In the genomic region with DNA sequence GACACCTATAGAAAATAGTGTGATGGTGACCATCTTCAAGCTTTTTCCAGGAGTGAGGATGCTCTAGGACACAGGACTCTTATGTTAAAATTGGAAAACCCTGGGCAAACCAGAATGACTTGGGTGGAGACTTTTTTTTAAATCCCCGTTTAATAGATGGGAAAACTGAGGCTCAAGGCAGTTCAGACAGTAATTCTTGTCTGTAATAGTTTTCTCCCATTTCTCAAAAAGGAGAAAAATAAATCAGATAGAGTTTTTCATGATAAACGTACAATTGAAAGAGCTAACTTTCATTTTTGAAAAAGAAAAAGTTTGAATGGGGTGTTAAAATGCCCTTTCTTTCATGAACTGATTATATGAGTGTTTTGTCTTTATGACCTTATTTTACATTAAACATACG, we compare ENCODE assay signal across 26 cellular contexts. TPM values are rescaled to one million over a fixed set of nuclear protein-coding genes. Genes with fewer than 3 reads are reported as not detected.
DNase-seq lines count a peak whose midpoint lies in the region; ATAC-seq, FAIRE-seq and TF ChIP-seq lines count a peak whose summit lies in the region.
"Had no signal": no experiment of that assay in that cellular context is flagged by ENCODE, and none has a peak within 500 bp of the region (broad histone marks: within the 10 kb centered on the region; RNA-seq: fewer than 3 reads in every experiment).

No MANE protein-coding gene starts in this region.

- no peak for TF ChIP-seq POLR2A in A549 (IDR thresholded peaks at IDR 0.05; ENCODE audit: low read length)

- no peaks in the 10 kb centered on the region for H3K27me3 ChIP-seq in CD8-positive, alpha-beta memory T cell (ENCODE audit: insufficient read depth, low read length, poor library complexity, severe bottlenecking)
- peaks cover 0 to 2% (median 0%) of the 10 kb centered on the region in 3 donors for H3K27me3 ChIP-seq in psoas muscle (ENCODE audit: insufficient read depth in 3 of 3, low read length in 2 of 3)
- H3K27me3 ChIP-seq: transverse colon had no signal

- peak overlapping the region in 7 of 8 donors; percentile 14 to 88 (median 71) for H3K27ac Mint-ChIP-seq in CD8-positive, alpha-beta memory T cell
- peak overlapping the region; percentile 6 for H3K27ac Mint-ChIP-seq in activated CD8-positive, alpha-beta T cell treated with anti-CD3 and anti-CD28 coated beads, Interleukin-2, amount 10 ng/mL, durations not matched to agents 7 days and 5 days
- H3K27ac Mint-ChIP-seq in immature natural killer cell: peak overlapping the region; percentile 27 to 85 (median 74)
- H3K27ac Mint-ChIP-seq: activated CD4-positive, alpha-beta T cell treated with anti-CD3 and anti-CD28 coated beads, Interleukin-2, amount 10 ng/mL, durations not matched to agents 7 days and 5 days; progenitor cell of endocrine pancreas had no signal

- POLR2A ChIA-PET in A549 (lab: Yijun Ruan, JAX): no interaction called here
- POLR2A ChIA-PET in CD8-positive, alpha-beta memory T cell (lab: Charles Lee): no interaction called here
- POLR2A ChIA-PET in activated CD8-positive, alpha-beta T cell treated with anti-CD3 and anti-CD28 coated beads, Interleukin-2, amount 10 ng/mL, durations not matched to agents 7 days and 5 days (lab: Charles Lee): no interaction called here

- TF ChIP-seq EP300 in A549 (IDR thresholded peaks at IDR 0.05): no peak

- H3K4me3 Mint-ChIP-seq in CD8-positive, alpha-beta memory T cell: peak overlapping the region in 6 of 7 donors; percentile 13 to 76 (median 61)
- no peak overlapping the region for H3K4me3 Mint-ChIP-seq in activated CD8-positive, alpha-beta T cell treated with anti-CD3 and anti-CD28 coated beads, Interleukin-2, amount 10 ng/mL, durations not matched to agents 7 days and 5 days
- peak overlapping the region; percentile 56 to 84 (median 65) for H3K4me3 Mint-ChIP-seq in immature natural killer cell
- H3K4me3 Mint-ChIP-seq: activated CD4-positive, alpha-beta T cell treated with anti-CD3 and anti-CD28 coated beads, Interleukin-2, amount 10 ng/mL, durations not matched to agents 7 days and 5 days had no signal

- intact Hi-C loops in psoas muscle (cut with DNase I): no loop called here

- FAIRE-seq in A549 (lab: Jason Lieb, UNC): no peak
- FAIRE-seq: D721Med, H54 had no signal

- CTCF ChIA-PET in A549 (lab: Yijun Ruan, JAX): interaction anchor here (0.6 to 4.8 kb wide), 21 partner anchors 9 to 1750 kb away, joined by 3 to 29 read pairs (median 4); no protein-coding TSS in a partner anchor
- CTCF ChIA-PET in CD8-positive, alpha-beta memory T cell (lab: Charles Lee): interaction anchor here (1.4 to 2.3 kb wide), 5 partner anchors 11 to 145 kb away, joined by 4 to 8 read pairs (median 5); no protein-coding TSS in a partner anchor
- CTCF ChIA-PET in activated CD8-positive, alpha-beta T cell treated with anti-CD3 and anti-CD28 coated beads, Interleukin-2, amount 10 ng/mL, durations not matched to agents 7 days and 5 days (lab: Charles Lee): interaction anchor here (0.7 to 2.9 kb wide), 10 partner anchors 10 to 144 kb away, joined by 3 to 14 read pairs (median 5); partner anchors contain the start of gene PFDN4

- H3K4me3 ChIP-seq in A549: no peak overlapping the region
- no peak overlapping the region for H3K4me3 ChIP-seq in CD8-positive, alpha-beta memory T cell (ENCODE audit: low read length)
- H3K4me3 ChIP-seq in psoas muscle: no peak overlapping the region
- H3K4me3 ChIP-seq: transverse colon had no signal

- H3K9me3 Mint-ChIP-seq in CD8-positive, alpha-beta memory T cell: no peaks in the 10 kb centered on the region
- no peaks in the 10 kb centered on the region for H3K9me3 Mint-ChIP-seq in activated CD8-positive, alpha-beta T cell treated with anti-CD3 and anti-CD28 coated beads, Interleukin-2, amount 10 ng/mL, durations not matched to agents 7 days and 5 days (ENCODE audit: insufficient read depth)
- no peaks in the 10 kb centered on the region for H3K9me3 Mint-ChIP-seq in immature natural killer cell
- H3K9me3 Mint-ChIP-seq: activated CD4-positive, alpha-beta T cell treated with anti-CD3 and anti-CD28 coated beads, Interleukin-2, amount 10 ng/mL, durations not matched to agents 7 days and 5 days had no signal

- H3K27ac ChIP-seq in A549 (peak overlapping the region in 1 of 2 experiments; percentile 27; a peak in 3 of 6 replicates), substantia nigra (ENCODE audit: low read depth, low read length, poor library complexity, severe bottlenecking) (no peak overlapping the region), psoas muscle (no peak overlapping the region)
- no peak overlapping the region for H3K27ac ChIP-seq in CD8-positive, alpha-beta memory T cell (ENCODE audit: low read depth, low read length)
- H3K27ac ChIP-seq: C4-2B, transverse colon, WERI-Rb-1 had no signal

- H3K36me3 Mint-ChIP-seq in CD8-positive, alpha-beta memory T cell: no peaks in the 10 kb centered on the region
- no peaks in the 10 kb centered on the region for H3K36me3 Mint-ChIP-seq in activated CD8-positive, alpha-beta T cell treated with anti-CD3 and anti-CD28 coated beads, Interleukin-2, amount 10 ng/mL, durations not matched to agents 7 days and 5 days (ENCODE audit: low read depth)
- H3K36me3 Mint-ChIP-seq in immature natural killer cell: no peaks in the 10 kb centered on the region

- no peak for TF ChIP-seq RAD21 in A549 (conservative IDR thresholded peaks at IDR 0.05 in 1 of 2, IDR thresholded peaks at IDR 0.05 in 1 of 2)

- ATAC-seq in A549 (no peak), HG03280 (IDR thresholded peaks at IDR 0.05; ENCODE audit: unreplicated experiment) (no peak), psoas muscle (no peak)
- ATAC-seq in activated CD8-positive, alpha-beta T cell treated with anti-CD3 and anti-CD28 coated beads, Interleukin-2, amount 10 ng/mL, durations not matched to agents 7 days and 5 days: no peak

- TF ChIP-seq CTCF in A549 (IDR thresholded peaks at IDR 0.05): no peak
- TF ChIP-seq CTCF in psoas muscle (IDR thresholded peaks at IDR 0.05): no peak

- H3K4me1 Mint-ChIP-seq in CD8-positive, alpha-beta memory T cell: peaks cover 16 to 36% (median 24%) of the 10 kb centered on the region in 3 donors
- peaks cover 7% of the 10 kb centered on the region for H3K4me1 Mint-ChIP-seq in activated CD8-positive, alpha-beta T cell treated with anti-CD3 and anti-CD28 coated beads, Interleukin-2, amount 10 ng/mL, durations not matched to agents 7 days and 5 days (ENCODE audit: low read depth)
- H3K4me1 Mint-ChIP-seq in immature natural killer cell: peaks cover 23 to 25% of the 10 kb centered on the region in 2 donors

- no peaks in the 10 kb centered on the region for H3K9me3 ChIP-seq in A549
- H3K9me3 ChIP-seq in CD8-positive, alpha-beta memory T cell (ENCODE audit: low read length): no peaks in the 10 kb centered on the region
- no peaks in the 10 kb centered on the region for H3K9me3 ChIP-seq in psoas muscle
- H3K9me3 ChIP-seq: transverse colon had no signal

- no peak overlapping the region for H3K4me2 ChIP-seq in A549

- 68% methylated on average over 3 of the region's 3 CpGs for WGBS in A549 (ENCODE audit: missing lambda C conversion rate)
- WGBS in psoas muscle, 3 donors: 70 to 90% (median 83%) methylated on average over 3 of the region's 3 CpGs

- H3K36me3 ChIP-seq in CD8-positive, alpha-beta memory T cell (ENCODE audit: insufficient read depth, low read length): no peaks in the 10 kb centered on the region
- no peaks in the 10 kb centered on the region for H3K36me3 ChIP-seq in psoas muscle (ENCODE audit: insufficient read depth in 1 of 2, low read depth in 1 of 2)
- H3K36me3 ChIP-seq: transverse colon, WERI-Rb-1 had no signal

- H3K4me1 ChIP-seq in A549: peaks cover 54% of the 10 kb centered on the region
- H3K4me1 ChIP-seq in CD8-positive, alpha-beta memory T cell (ENCODE audit: insufficient read depth, low read length): no peaks in the 10 kb centered on the region
- H3K4me1 ChIP-seq in psoas muscle: no peaks in the 10 kb centered on the region

- DNase-seq in A549 (ENCODE audit: low read depth in 1 of 2, low spot score in 1 of 2) (no peak), immature natural killer cell (no peak), substantia nigra (lab: John Stamatoyannopoulos, UW) (no peak), psoas muscle (no peak), SIG-M5 (lab: John Stamatoyannopoulos, UW) (no peak)
- DNase-seq in CD8-positive, alpha-beta memory T cell: no peak
- no peak for DNase-seq in activated CD8-positive, alpha-beta T cell treated with anti-CD3 and anti-CD28 coated beads, Interleukin-2, amount 10 ng/mL, durations not matched to agents 7 days and 5 days
- DNase-seq: ACHN; activated CD4-positive, alpha-beta T cell treated with anti-CD3 and anti-CD28 coated beads, Interleukin-2, amount 10 ng/mL, durations not matched to agents 7 days and 5 days; cerebellar nuclear complex; mesendoderm; NCI-H1048; NCI-H2171; NCI-H510A treated with DMSO at 0.1 percent for 48 hours; SHP77 treated with DMSO at 0.1 percent for 48 hours; T1000; transverse colon; WERI-Rb-1 had no signal

- peaks cover 0 to 2% of the 10 kb centered on the region in 2 donors for H3K27me3 Mint-ChIP-seq in CD8-positive, alpha-beta memory T cell
- no peaks in the 10 kb centered on the region for H3K27me3 Mint-ChIP-seq in activated CD8-positive, alpha-beta T cell treated with anti-CD3 and anti-CD28 coated beads, Interleukin-2, amount 10 ng/mL, durations not matched to agents 7 days and 5 days (ENCODE audit: low read depth)
- H3K27me3 Mint-ChIP-seq in immature natural killer cell (ENCODE audit: low read depth in 3 of 3): peaks cover 0 to 3% (median 0%) of the 10 kb centered on the region in 3 donors
- H3K27me3 Mint-ChIP-seq: activated CD4-positive, alpha-beta T cell treated with anti-CD3 and anti-CD28 coated beads, Interleukin-2, amount 10 ng/mL, durations not matched to agents 7 days and 5 days; progenitor cell of endocrine pancreas had no signal

TF ChIP-seq in A549, 52 proteins besides CTCF, POLR2A, EP300 and RAD21 (continues in another document):
- TF ChIP-seq RARB (CRISPR knock-in tag; IDR thresholded peaks at IDR 0.05) (no peak), HDAC2 (IDR thresholded peaks at IDR 0.05) (0 out of 2 replicates have a peak, but pooled peaks have one; percentile 40), KDM5A (IDR thresholded peaks at IDR 0.05) (no peak), FOSL2 (IDR thresholded peaks at IDR 0.05) (no peak), FOSL2 (CRISPR knock-in tag; IDR thresholded peaks at IDR 0.05) (no peak), RCOR1 (IDR thresholded peaks at IDR 0.05; ENCODE audit: low read depth, low read length) (no peak)

RNA-seq across cellular contexts. Expression of gene BCAS1, which starts 6.8 kb away (rescaled TPM):
- polyA plus RNA-seq in A549 (2011; rRNA removed): 3.9 and 7.9 TPM in 2 replicates
- polyA plus RNA-seq in A549 (2012; cell fraction: cytosol; rRNA removed): 0.96 and 0.98 TPM in 2 replicates
- polyA plus RNA-seq in A549 (2012; cell fraction: nucleus; rRNA removed): 0.73 and 1.2 TPM in 2 replicates
- polyA plus RNA-seq in A549 (2017; fragmentation: RNase III; extraction: RNeasy Plus Mini Kit Qiagen cat#74134 plus additional on column Dnase treatment): 1.2 to 1.4 TPM (median 1.3 TPM) in 3 replicates
- 3.2 and 3.6 TPM in 2 replicates for polyA minus RNA-seq in A549 (2011; rRNA and poly(A)+ RNA removed)
- under 1 TPM; 0.09 to 0.15 TPM for total RNA-seq in CD8-positive, alpha-beta memory T cell
- polyA plus RNA-seq in CD8-positive, alpha-beta memory T cell: 0.91 TPM
- total RNA-seq in activated CD8-positive, alpha-beta T cell treated with anti-CD3 and anti-CD28 coated beads, Interleukin-2, amount 10 ng/mL, durations not matched to agents 7 days and 5 days: not detected
- under 1 TPM in 2 of 3 donors, not detected in 1; 0.56 to 0.57 TPM for polyA plus RNA-seq in immature natural killer cell
- total RNA-seq in psoas muscle: under 1 TPM in 2 of 4 donors, not detected in 2; 0.17 to 0.26 TPM
- polyA plus RNA-seq in psoas muscle: under 1 TPM; 0.01 to 0.16 (median 0.04) TPM
- total RNA-seq: dermis microvascular lymphatic vessel endothelial cell, endothelial cell of umbilical vein had no signal
- polyA plus RNA-seq: endothelial cell of umbilical vein, fibroblast of lung had no signal

Comparison
In these comparisons a context has a peak if more than half of its experiments do, and no peak if none do; other contexts are left out.
1. H3K27ac Mint-ChIP-seq: peak in every context shown above with its lines; median percentile 74 in immature natural killer cell; 71 in CD8-positive, alpha-beta memory T cell; 6 in activated CD8-positive, alpha-beta T cell treated with anti-CD3 and anti-CD28 coated beads, Interleukin-2, amount 10 ng/mL, durations not matched to agents 7 days and 5 days.